Comparison of ENCODE assay signal across 1 cellular context in the genomic region with DNA sequence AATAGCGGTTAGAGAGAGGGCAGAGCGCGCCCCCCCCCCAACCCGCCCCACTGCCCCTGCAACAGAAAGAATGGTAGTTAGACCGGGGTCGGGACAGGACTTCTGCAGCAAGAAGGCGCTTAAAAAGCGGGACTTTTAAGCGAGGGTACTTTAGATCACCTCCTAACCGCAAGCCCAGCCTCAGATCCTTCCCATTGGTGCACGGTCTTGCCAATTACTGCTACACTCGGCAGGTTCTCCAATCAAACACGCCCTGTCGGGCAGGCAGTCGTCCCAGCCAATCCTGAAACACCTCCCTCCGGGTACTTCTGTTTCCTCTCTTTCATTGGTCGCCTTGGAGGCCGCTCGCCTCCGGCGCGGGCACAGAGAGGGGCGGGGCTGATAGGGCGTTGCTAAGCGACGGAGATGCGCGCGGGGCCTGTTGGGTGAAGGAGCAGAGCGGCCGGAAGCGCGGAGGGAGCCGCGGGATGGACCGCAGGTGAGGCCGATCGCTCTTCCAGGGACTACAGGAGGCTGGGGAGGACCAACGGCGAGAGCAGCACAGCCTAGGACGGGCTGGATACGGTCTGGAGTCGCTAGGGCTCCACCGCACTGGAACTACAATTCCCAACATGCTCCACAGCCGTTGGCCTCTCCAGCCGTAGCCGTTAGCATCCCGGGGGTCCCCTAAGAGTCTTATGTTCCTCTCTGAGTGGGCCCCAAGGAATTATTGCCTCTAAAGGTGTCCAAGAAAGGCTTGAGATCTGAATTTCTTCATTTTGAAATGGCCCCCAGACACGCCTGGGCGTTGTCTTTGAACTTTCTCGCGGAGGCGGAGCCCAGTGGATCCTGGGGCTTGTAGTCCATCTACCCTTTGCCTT.
TF ChIP-seq lines count a peak whose summit lies in the region.

TSS of gene PROSER3 (plus strand) at position 428 of the 860 bp plus-strand sequence. CDS start at position 468, 40 bp downstream.

TF ChIP-seq in HCT116, 20 proteins besides CTCF, POLR2A, EP300 and RAD21 (continued from another document):
- TF ChIP-seq CEBPB (IDR thresholded peaks at IDR 0.05; ENCODE audit: low read depth) (no peak), ATF3 (IDR thresholded peaks at IDR 0.05) (no peak), SRF (IDR thresholded peaks at IDR 0.05; ENCODE audit: low read depth) (no peak), SP1 (IDR thresholded peaks at IDR 0.05; ENCODE audit: low read depth) (peak; percentile 99), CBX3 (IDR thresholded peaks at IDR 0.05; ENCODE audit: low read depth) (no peak), MAX (IDR thresholded peaks at IDR 0.05) (no peak), EZH2phosphoT487 (IDR thresholded peaks at IDR 0.05; ENCODE audit: borderline replicate concordance) (no peak), TCF7L2 (IDR thresholded peaks at IDR 0.05; ENCODE audit: borderline replicate concordance, extremely low read depth, insufficient read depth, insufficient read length) (peak; percentile 93), FOSL1 (IDR thresholded peaks at IDR 0.05; ENCODE audit: low read depth) (no peak), YY1 (IDR thresholded peaks at IDR 0.05; ENCODE audit: extremely low read depth, insufficient replicate concordance, low read depth, low read length) (peak; percentile 76), EZH2 (IDR thresholded peaks at IDR 0.05) (no peak), SIN3A (IDR thresholded peaks at IDR 0.05; ENCODE audit: low read depth) (no peak), JUND (IDR thresholded peaks at IDR 0.05) (no peak), ZNF274 (IDR thresholded peaks at IDR 0.05; ENCODE audit: low read depth, low read length) (no peak), ELF1 (IDR thresholded peaks at IDR 0.05; ENCODE audit: borderline replicate concordance, low read depth) (no peak), POLR2AphosphoS5 (IDR thresholded peaks at IDR 0.05; ENCODE audit: low read depth, low read length) (peak; percentile 74)
